In genomic region chr12:124359671-124360581, GRCh38 we compare ENCODE assay signal across 9 cellular contexts.
DNase-seq lines count a peak whose midpoint lies in the region; ATAC-seq and TF ChIP-seq lines count a peak whose summit lies in the region.
"Had no signal": no experiment of that assay in that cellular context is flagged by ENCODE, and none has a peak within 500 bp of the region (broad histone marks: within the 10 kb centered on the region; RNA-seq: fewer than 3 reads in every experiment).

No MANE protein-coding gene starts in this region.

- DNase-seq in NCI-H1092 (lab: John Stamatoyannopoulos, UW) (peak; percentile 65), anterior cingulate cortex (lab: John Stamatoyannopoulos, UW) (peak in 53 of 58 donors; percentile 20 to 90 (median 63)), left lung (peak in 1 of 2 donors; percentile 50), thoracic aorta (ENCODE audit: low spot score) (peak; percentile 82), germinal center (ENCODE audit: low spot score) (no peak), OCI-LY7 (ENCODE audit: low spot score) (no peak), GDM1 (lab: John Stamatoyannopoulos, UW) (no peak), retina (no peak)
- DNase-seq: T-helper 2 cell had no signal

- no TSS peak for BruUV-seq in OCI-LY7 (replicated peaks; lab: Mats Ljungman, UMichigan)

- POLR2A ChIA-PET in OCI-LY7 (lab: Charles Lee) = no interaction called here

- no peaks in the 10 kb centered on the region for H4K20me1 ChIP-seq in OCI-LY7 (ENCODE audit: insufficient read depth, low read length)

- ATAC-seq in left lung (peak; percentile 73), thoracic aorta (ENCODE audit: insufficient number of reproducible peaks, low FRiP score, low read depth) (peak; percentile 61)

- CTCF ChIA-PET in OCI-LY7 (lab: Charles Lee; ENCODE audit: unreplicated experiment) = no interaction called here

- H2AFZ ChIP-seq in OCI-LY7 (ENCODE audit: low read length) = no peak overlapping the region

- no peak for TF ChIP-seq CTCF in left lung (IDR thresholded peaks at IDR 0.05)
- TF ChIP-seq CTCF in thoracic aorta (IDR thresholded peaks at IDR 0.05) = no peak
- no peak for TF ChIP-seq CTCF in OCI-LY7 (conservative IDR thresholded peaks at IDR 0.05; ENCODE audit: low read length)

- no peaks in the 10 kb centered on the region for H3K9me2 ChIP-seq in OCI-LY7 (ENCODE audit: insufficient read depth, low read length)

- H3K4me3 ChIP-seq in left lung (no peak overlapping the region), thoracic aorta (peak overlapping the region; percentile 15), OCI-LY7 (ENCODE audit: low read depth, low read length, poor library complexity, severe bottlenecking) (no peak overlapping the region)

- H3K27ac ChIP-seq in left lung (no peak overlapping the region), thoracic aorta (peak overlapping the region in 1 of 2 donors; percentile 42), OCI-LY7 (ENCODE audit: low read depth, low read length, poor library complexity, severe bottlenecking) (no peak overlapping the region)

- H3K9me3 ChIP-seq in left lung (no peaks in the 10 kb centered on the region), thoracic aorta (no peaks in the 10 kb centered on the region), OCI-LY7 (ENCODE audit: low read length) (no peaks in the 10 kb centered on the region)

- H3K36me3 ChIP-seq in left lung = peaks cover 0 to 97% of the 10 kb centered on the region in 2 donors
- H3K36me3 ChIP-seq in thoracic aorta = peaks cover 50% of the 10 kb centered on the region
- H3K36me3 ChIP-seq in OCI-LY7 (ENCODE audit: insufficient read depth, low read length) = peaks cover 20% of the 10 kb centered on the region

- H3K27me3 ChIP-seq in left lung = no peaks in the 10 kb centered on the region
- H3K27me3 ChIP-seq in thoracic aorta (replicated peaks; ENCODE audit: insufficient read depth) = no peaks in the 10 kb centered on the region

- H3K4me1 ChIP-seq in left lung (peaks cover 0 to 21% of the 10 kb centered on the region in 2 donors), thoracic aorta (ENCODE audit: control insufficient read depth in 1 of 2, low read depth in 2 of 2) (peaks cover 15 to 37% of the 10 kb centered on the region in 2 donors), OCI-LY7 (ENCODE audit: insufficient read depth, low read length, poor library complexity, severe bottlenecking) (no peaks in the 10 kb centered on the region)

- H3K4me2 ChIP-seq in OCI-LY7 (ENCODE audit: low read length) = no peak overlapping the region

- intact Hi-C loops in left lung (cut with DNase I) (loop anchor here in 1 of 2 donors (10.0 kb wide), 1 partner anchor 405 kb away; no protein-coding TSS in a partner anchor), OCI-LY7 (cut with micrococcal nuclease; ENCODE audit: unreplicated experiment) (no loop called here)

- H3K79me2 ChIP-seq in OCI-LY7 (ENCODE audit: insufficient read depth, low read depth, low read length) = no peaks in the 10 kb centered on the region

Comparison
In these comparisons a context has a peak if more than half of its experiments do, and no peak if none do; other contexts are left out.
1. DNase-seq: peak in NCI-H1092 (single experiment), anterior cingulate cortex (53 of 58) and thoracic aorta (single experiment); none in germinal center (single experiment), OCI-LY7 (single experiment), GDM1 (single experiment) and retina (single experiment).